8 cellular contexts compared by ENCODE assay signal in the genomic region with DNA sequence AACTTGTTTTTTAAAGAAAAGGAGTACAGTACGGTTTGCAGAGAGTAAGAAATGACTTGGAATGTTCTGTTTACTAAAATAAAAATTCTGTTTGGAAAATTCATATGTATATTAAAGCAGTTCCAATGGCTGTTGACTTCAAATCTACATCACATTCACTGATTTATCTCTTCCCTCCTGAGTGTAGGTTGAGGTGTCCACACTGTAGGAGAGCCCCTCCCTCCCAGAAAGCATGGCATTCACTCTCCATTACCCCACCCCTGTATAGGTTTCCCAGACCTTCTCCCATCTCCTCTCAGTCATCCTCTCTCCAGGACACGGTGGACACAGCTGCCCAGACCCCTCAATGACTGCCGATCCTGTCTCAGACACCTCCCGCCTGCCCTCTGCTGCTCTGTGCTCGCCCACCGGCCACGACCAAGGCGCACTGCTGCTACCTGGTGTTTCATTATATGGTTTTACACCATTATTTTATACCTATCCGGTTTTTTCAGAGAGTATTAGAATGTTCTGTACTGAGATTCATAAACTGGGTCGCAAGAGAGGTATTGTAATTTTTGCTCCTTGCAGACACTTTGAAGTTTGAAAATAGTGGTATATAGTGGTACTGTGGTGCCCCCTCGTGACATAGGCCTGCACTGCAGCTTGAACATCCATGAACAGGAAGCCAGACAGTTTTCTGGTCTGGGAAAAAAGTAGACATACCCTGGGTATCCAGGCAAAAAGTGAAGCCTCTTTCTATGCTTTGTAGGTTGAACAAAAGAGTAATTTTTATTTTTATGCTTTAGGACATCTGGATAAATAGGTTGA. TPM values are rescaled to one million over a fixed set of nuclear protein-coding genes. Genes with fewer than 3 reads are reported as not detected.
DNase-seq lines count a peak whose midpoint lies in the region; ATAC-seq and TF ChIP-seq lines count a peak whose summit lies in the region.

No MANE protein-coding gene starts in this region.

- H3K9me3 ChIP-seq in NT2/D1 (ENCODE audit: insufficient read depth, low read length), result no peaks in the 10 kb centered on the region
- no peaks in the 10 kb centered on the region for H3K9me3 ChIP-seq in esophagus squamous epithelium
- H3K9me3 ChIP-seq in neural cell (ENCODE audit: low read length), result no peaks in the 10 kb centered on the region
- H3K9me3 ChIP-seq in tibial nerve, result no peaks in the 10 kb centered on the region

- H3K4me3 Mint-ChIP-seq in activated T-cell treated with anti-CD3 and anti-CD28 coated beads, Interleukin-2, amount 50 U/mL, for 24 hours, result peak overlapping the region; percentile 47

- TF ChIP-seq RAD21 in neural cell (conservative IDR thresholded peaks at IDR 0.05), result peak; percentile 79

- intact Hi-C loops in esophagus squamous epithelium (cut with DNase I), result no loop called here

- peak in 5 of 6 experiments; percentile 39 to 64 (median 57) for TF ChIP-seq CTCF in esophagus squamous epithelium (IDR thresholded peaks at IDR 0.05)
- TF ChIP-seq CTCF in neural cell (IDR thresholded peaks at IDR 0.05; ENCODE audit: poor library complexity, severe bottlenecking), result peak; percentile 79
- peak; percentile 54 to 69 (median 62) for TF ChIP-seq CTCF in tibial nerve (IDR thresholded peaks at IDR 0.05)

- no peaks in the 10 kb centered on the region for H3F3A ChIP-seq in neural cell (ENCODE audit: insufficient read depth, low read length, poor library complexity, severe bottlenecking)

- no peaks in the 10 kb centered on the region for H4K20me1 ChIP-seq in neural cell (ENCODE audit: insufficient read depth)

- H3K27ac Mint-ChIP-seq in activated T-cell treated with anti-CD3 and anti-CD28 coated beads, Interleukin-2, amount 50 U/mL, for 24 hours, result no peak overlapping the region

- peak; percentile 64 for ATAC-seq in HG03108 (IDR thresholded peaks at IDR 0.05; ENCODE audit: unreplicated experiment)

- H3K79me2 ChIP-seq in neural cell (replicated peaks; ENCODE audit: insufficient read depth, low read length), result no peaks in the 10 kb centered on the region

- no peak overlapping the region for H3K4me2 ChIP-seq in neural cell (ENCODE audit: low read length)

- no peaks in the 10 kb centered on the region for H3K27me3 ChIP-seq in NT2/D1 (ENCODE audit: insufficient read depth, insufficient read length)
- H3K27me3 ChIP-seq in esophagus squamous epithelium, result peaks cover 0 to 5% (median 0%) of the 10 kb centered on the region in 4 donors
- H3K27me3 ChIP-seq in neural cell (ENCODE audit: insufficient read depth, low read depth, low read length), result no peaks in the 10 kb centered on the region
- peaks cover 0 to 24% of the 10 kb centered on the region in 2 donors for H3K27me3 ChIP-seq in tibial nerve

- no peaks in the 10 kb centered on the region for H3K36me3 Mint-ChIP-seq in activated T-cell treated with anti-CD3 and anti-CD28 coated beads, Interleukin-2, amount 50 U/mL, for 24 hours (ENCODE audit: low read depth)

- DNase-seq in SIG-M5 treated with dmso at 0.1 percent for 504 hours (lab: John Stamatoyannopoulos, UW; ENCODE audit: unreplicated experiment) (peak; percentile 55), SIG-M5 (lab: John Stamatoyannopoulos, UW) (no peak), NT2/D1 (ENCODE audit: low read depth, low spot score) (no peak), esophagus squamous epithelium (lab: John Stamatoyannopoulos, UW) (no peak), tibial nerve (ENCODE audit: low spot score in 2 of 2) (peak; percentile 56 to 84)
- peak; percentile 66 for DNase-seq in activated T-cell treated with anti-CD3 and anti-CD28 coated beads, Interleukin-2, amount 50 U/mL, for 24 hours

- H3K36me3 ChIP-seq in NT2/D1 (ENCODE audit: insufficient read depth, insufficient read length, low read length) (no peaks in the 10 kb centered on the region), esophagus squamous epithelium (no peaks in the 10 kb centered on the region), neural cell (ENCODE audit: insufficient read depth, low read length) (no peaks in the 10 kb centered on the region), tibial nerve (no peaks in the 10 kb centered on the region)

- H3K9me3 Mint-ChIP-seq in activated T-cell treated with anti-CD3 and anti-CD28 coated beads, Interleukin-2, amount 50 U/mL, for 24 hours, result no peaks in the 10 kb centered on the region

- no peaks in the 10 kb centered on the region for H3K9me2 ChIP-seq in neural cell (ENCODE audit: insufficient read depth, low read length)

- H3K27ac ChIP-seq in esophagus squamous epithelium (no peak overlapping the region), neural cell (ENCODE audit: low read length) (no peak overlapping the region), tibial nerve (no peak overlapping the region)

- H3K4me1 Mint-ChIP-seq in activated T-cell treated with anti-CD3 and anti-CD28 coated beads, Interleukin-2, amount 50 U/mL, for 24 hours (ENCODE audit: low read depth), result peaks cover 4% of the 10 kb centered on the region

- H3K4me1 ChIP-seq in NT2/D1 (ENCODE audit: insufficient read depth, insufficient read length) (no peaks in the 10 kb centered on the region), esophagus squamous epithelium (no peaks in the 10 kb centered on the region), tibial nerve (no peaks in the 10 kb centered on the region)

- no peak for TF ChIP-seq EP300 in neural cell (conservative IDR thresholded peaks at IDR 0.05; ENCODE audit: poor library complexity, severe bottlenecking)
- TF ChIP-seq EP300 in tibial nerve (IDR thresholded peaks at IDR 0.05), result no peak

- TF ChIP-seq POLR2A in esophagus squamous epithelium (IDR thresholded peaks at IDR 0.05), result no peak
- no peak for TF ChIP-seq POLR2A in tibial nerve (IDR thresholded peaks at IDR 0.05)

- peaks cover 38% of the 10 kb centered on the region for H3K27me3 Mint-ChIP-seq in activated T-cell treated with anti-CD3 and anti-CD28 coated beads, Interleukin-2, amount 50 U/mL, for 24 hours

- no peak overlapping the region for H2AFZ ChIP-seq in neural cell (ENCODE audit: low read depth, low read length)

- H3K4me3 ChIP-seq in NT2/D1 (ENCODE audit: insufficient read length, low read depth) (peak overlapping the region; percentile 4), esophagus squamous epithelium (no peak overlapping the region), neural cell (ENCODE audit: low read length) (no peak overlapping the region), tibial nerve (no peak overlapping the region)

- 23 to 25% methylated on average over 10 to 11 of the region's 11 CpGs for WGBS in esophagus squamous epithelium, 2 donors
- WGBS in tibial nerve, 2 donors, result 15 to 35% methylated on average over 10 to 11 of the region's 11 CpGs

- no peak overlapping the region for H3K9ac ChIP-seq in NT2/D1 (ENCODE audit: insufficient read length, low read depth)
- H3K9ac ChIP-seq in neural cell (ENCODE audit: low read length), result no peak overlapping the region

TF ChIP-seq in neural cell, 6 proteins besides CTCF, POLR2A, EP300 and RAD21:
- peak; percentile 76 for TF ChIP-seq SMC3 (conservative IDR thresholded peaks at IDR 0.05; ENCODE audit: poor library complexity)
- no peak for TF ChIP-seq TAF1 (IDR thresholded peaks at IDR 0.05; ENCODE audit: low read depth)
TF ChIP-seq in neural cell: peak in this region for 1.

RNA-seq across cellular contexts. Expression of a gene that starts 38.8 kb away (rescaled TPM):
- 10 to 100 TPM in 3 of 4 donors, 1 to 10 TPM in 1; 7.6 to 34.2 (median 26.6) TPM for total RNA-seq in esophagus squamous epithelium
- 383 and 417 TPM in 2 replicates for polyA plus RNA-seq in neural cell
- polyA minus RNA-seq in neural cell, result 123 and 142 TPM in 2 replicates
- total RNA-seq in tibial nerve, result 10 to 100 TPM; 25.3 to 39.3 (median 29.7) TPM

Comparison
In these comparisons a context has a peak if more than half of its experiments do, and no peak if none do; other contexts are left out.
1. DNase-seq: peak in SIG-M5 treated with dmso at 0.1 percent for 504 hours (single experiment), activated T-cell treated with anti-CD3 and anti-CD28 coated beads, Interleukin-2, amount 50 U/mL, for 24 hours (single experiment) and tibial nerve (2 of 2); none in SIG-M5 (single experiment), NT2/D1 (single experiment) and esophagus squamous epithelium (single experiment).
2. Peak in every context shown above with its lines, with median percentiles within 50 percentile points of each other: CTCF ChIP-seq.